In genomic region chr7:120165231-120165630, GRCh38 we compare ENCODE assay signal across 35 cellular contexts.
"Had no signal": no experiment of that assay in that cellular context is flagged by ENCODE, and none has a peak within 500 bp of the region (broad histone marks: within the 10 kb centered on the region; RNA-seq: fewer than 3 reads in every experiment).

No MANE protein-coding gene starts in this region.

- H3K4me3 ChIP-seq: adrenal gland, body of pancreas, esophagus muscularis mucosa, heart left ventricle had no signal

- H3K4me1 Mint-ChIP-seq: activated B cell treated with CpG ODN at 0.5 μM for 24 hours; activated naive CD4-positive, alpha-beta T cell treated with anti-CD3 and anti-CD28 coated beads, Interleukin-2, amount 50 U/mL, for 24 hours; activated naive CD8-positive, alpha-beta T cell treated with anti-CD3 and anti-CD28 coated beads for 36 hours; activated naive CD8-positive, alpha-beta T cell treated with anti-CD3 and anti-CD28 coated beads, Interleukin-2, amount 50 U/mL, for 24 hours; activated T-helper 17 cell treated with anti-CD3 and anti-CD28 coated beads, Interleukin-2, amount 50 U/mL, for 72 hours; T-helper 17 cell had no signal

- H3K36me3 ChIP-seq: adrenal gland, esophagus muscularis mucosa, heart left ventricle, WERI-Rb-1 had no signal

- H3K27me3 Mint-ChIP-seq: activated B cell treated with CpG ODN at 0.5 μM for 24 hours; activated CD8-positive, alpha-beta T cell treated with anti-CD3 and anti-CD28 coated beads for 36 hours; activated naive CD4-positive, alpha-beta T cell treated with anti-CD3 and anti-CD28 coated beads, Interleukin-2, amount 50 U/mL, for 24 hours; activated naive CD8-positive, alpha-beta T cell treated with anti-CD3 and anti-CD28 coated beads for 36 hours; activated naive CD8-positive, alpha-beta T cell treated with anti-CD3 and anti-CD28 coated beads, Interleukin-2, amount 50 U/mL, for 24 hours; activated T-helper 17 cell treated with anti-CD3 and anti-CD28 coated beads, Interleukin-2, amount 50 U/mL, for 72 hours; effector memory CD8-positive, alpha-beta T cell; T-helper 17 cell had no signal

- ATAC-seq: activated CD4-positive, CD25-positive, alpha-beta regulatory T cell treated with anti-CD3 and anti-CD28 coated beads, Interleukin-2, amount 50 U/mL, for 24 hours; activated CD8-positive, alpha-beta T cell treated with anti-CD3 and anti-CD28 coated beads for 36 hours; activated naive CD8-positive, alpha-beta T cell treated with anti-CD3 and anti-CD28 coated beads, Interleukin-2, amount 50 U/mL, for 24 hours; activated T-cell treated with anti-CD3 and anti-CD28 coated beads, Interleukin-2, amount 50 U/mL, for 4 hours; activated T-helper 17 cell treated with anti-CD3 and anti-CD28 coated beads, Interleukin-2, amount 50 U/mL, for 72 hours; body of pancreas; effector memory CD8-positive, alpha-beta T cell; heart left ventricle; T-helper 17 cell had no signal

- FAIRE-seq: colon, frontal cortex had no signal

- DNase-seq: activated B cell treated with CpG ODN at 0.5 μM for 24 hours; activated CD4-positive, alpha-beta T cell treated with anti-CD3 and anti-CD28 coated beads for 48 hours; activated CD4-positive, alpha-beta T cell treated with anti-CD3 and anti-CD28 coated beads, Interleukin-2, amount 50 U/mL, for 1 hour; activated CD4-positive, alpha-beta T cell treated with anti-CD3 and anti-CD28 coated beads, Interleukin-2, amount 50 U/mL, for 48 hours; activated CD8-positive, alpha-beta memory T cell treated with anti-CD3 and anti-CD28 coated beads for 24 hours; activated CD8-positive, alpha-beta T cell treated with anti-CD3 and anti-CD28 coated beads for 36 hours; activated effector memory CD4-positive, alpha-beta T cell treated with Interleukin-2 at 50 U/mL for 16 hours; activated gamma-delta T cell treated with Interleukin-2 at 50 U/mL for 16 hours; activated naive CD4-positive, alpha-beta T cell treated with anti-CD3 and anti-CD28 coated beads for 36 hours; activated naive CD8-positive, alpha-beta T cell treated with anti-CD3 and anti-CD28 coated beads for 36 hours; activated naive CD8-positive, alpha-beta T cell treated with anti-CD3 and anti-CD28 coated beads, Interleukin-2, amount 50 U/mL, for 24 hours; activated T-cell treated with anti-CD3 and anti-CD28 coated beads, Interleukin-2, amount 50 U/mL, for 4 hours; adrenal gland; amygdala; aorta; body of pancreas; caudate nucleus; cortex of kidney; dermis blood vessel endothelial cell; effector CD4-positive, alpha-beta T cell; effector memory CD8-positive, alpha-beta T cell; erythroblast; glutamatergic neuron; heart left ventricle; hypothalamus; T-helper 17 cell; T1000; WERI-Rb-1 had no signal

- H3K27ac Mint-ChIP-seq: activated B cell treated with CpG ODN at 0.5 μM for 24 hours; activated CD8-positive, alpha-beta T cell treated with anti-CD3 and anti-CD28 coated beads for 36 hours; activated naive CD4-positive, alpha-beta T cell treated with anti-CD3 and anti-CD28 coated beads for 36 hours; activated naive CD4-positive, alpha-beta T cell treated with anti-CD3 and anti-CD28 coated beads, Interleukin-2, amount 50 U/mL, for 24 hours; activated naive CD8-positive, alpha-beta T cell treated with anti-CD3 and anti-CD28 coated beads for 36 hours; activated naive CD8-positive, alpha-beta T cell treated with anti-CD3 and anti-CD28 coated beads, Interleukin-2, amount 50 U/mL, for 24 hours; activated T-helper 17 cell treated with anti-CD3 and anti-CD28 coated beads, Interleukin-2, amount 50 U/mL, for 72 hours; effector memory CD8-positive, alpha-beta T cell; T-helper 17 cell; T-helper 2 cell treated with Interferon-gamma antibody and Interleukin-4, amounts not matched to agents 5 μg/mL and 100 μg/mL, for 36 hours had no signal

- H3K4me3 Mint-ChIP-seq: activated B cell treated with CpG ODN at 0.5 μM for 24 hours; activated CD8-positive, alpha-beta T cell treated with anti-CD3 and anti-CD28 coated beads for 36 hours; activated naive CD4-positive, alpha-beta T cell treated with anti-CD3 and anti-CD28 coated beads for 36 hours; activated naive CD4-positive, alpha-beta T cell treated with anti-CD3 and anti-CD28 coated beads, Interleukin-2, amount 50 U/mL, for 24 hours; activated naive CD8-positive, alpha-beta T cell treated with anti-CD3 and anti-CD28 coated beads for 36 hours; activated naive CD8-positive, alpha-beta T cell treated with anti-CD3 and anti-CD28 coated beads, Interleukin-2, amount 50 U/mL, for 24 hours; activated T-cell treated with anti-CD3 and anti-CD28 coated beads, Interleukin-2, amount 50 U/mL, for 4 hours; activated T-helper 17 cell treated with anti-CD3 and anti-CD28 coated beads, Interleukin-2, amount 50 U/mL, for 72 hours; effector memory CD8-positive, alpha-beta T cell; T-helper 17 cell; T-helper 2 cell treated with Interferon-gamma antibody and Interleukin-4, amounts not matched to agents 5 μg/mL and 100 μg/mL, for 36 hours had no signal

- H3K4me1 ChIP-seq: body of pancreas, esophagus muscularis mucosa, heart left ventricle had no signal

- H3K36me3 Mint-ChIP-seq: activated naive CD4-positive, alpha-beta T cell treated with anti-CD3 and anti-CD28 coated beads, Interleukin-2, amount 50 U/mL, for 24 hours; activated naive CD8-positive, alpha-beta T cell treated with anti-CD3 and anti-CD28 coated beads for 36 hours had no signal

- H3K27me3 ChIP-seq: adrenal gland, body of pancreas, esophagus muscularis mucosa, heart left ventricle had no signal

- H3K27ac ChIP-seq: adrenal gland, body of pancreas, esophagus muscularis mucosa, heart left ventricle, WERI-Rb-1 had no signal
